Comparison of ENCODE assay signal across 12 cellular contexts in the genomic region with DNA sequence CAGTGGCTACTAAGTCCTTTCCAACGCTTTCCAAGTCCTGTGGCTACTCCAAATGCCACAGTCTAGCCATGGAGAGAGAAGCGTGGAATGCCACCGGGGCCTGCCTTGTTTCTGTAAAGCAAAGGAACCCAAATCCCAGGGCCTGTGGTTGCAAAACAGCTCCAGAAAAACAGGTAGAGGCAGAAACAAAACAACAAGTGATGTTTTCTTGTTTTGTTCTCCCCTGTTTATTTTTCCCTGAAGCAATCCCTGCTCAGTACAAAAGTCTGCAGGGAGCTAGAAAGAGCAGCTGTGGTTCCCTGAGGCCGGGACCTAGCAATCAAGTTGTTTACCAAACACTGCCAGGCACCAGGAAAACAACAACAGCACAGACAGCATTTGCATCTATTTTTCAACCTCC.
DNase-seq lines count a peak whose midpoint lies in the region; ATAC-seq and TF ChIP-seq lines count a peak whose summit lies in the region.
"Had no signal": no experiment of that assay in that cellular context is flagged by ENCODE, and none has a peak within 500 bp of the region (broad histone marks: within the 10 kb centered on the region; RNA-seq: fewer than 3 reads in every experiment).

No MANE protein-coding gene starts in this region.

- WGBS in HUES64: 26% methylated on average over 4 of the region's 4 CpGs
- WGBS in smooth muscle cell (ENCODE audit: low lambda C conversion rate): 29% methylated on average over 4 of the region's 4 CpGs

- H2AFZ ChIP-seq in smooth muscle cell (ENCODE audit: low read depth) (no peak overlapping the region), PC-9 (no peak overlapping the region)

- H3K4me2 ChIP-seq in smooth muscle cell (peak overlapping the region; percentile 82), PC-9 (no peak overlapping the region)

- H3K36me3 ChIP-seq in HUES64 (ENCODE audit: insufficient read depth, low read length) (0 out of 2 replicates have a peak, but pooled peaks cover under 1% of the 10 kb centered on the region), smooth muscle cell (ENCODE audit: low read depth) (no peaks in the 10 kb centered on the region), PC-9 (ENCODE audit: low read depth) (no peaks in the 10 kb centered on the region)
- H3K36me3 ChIP-seq: prostate gland had no signal

- ATAC-seq in left lobe of liver (peak; percentile 21), HG02759 (IDR thresholded peaks at IDR 0.05; ENCODE audit: unreplicated experiment) (no peak), HG02623 (IDR thresholded peaks at IDR 0.05; ENCODE audit: unreplicated experiment) (no peak)

- peaks cover 38% of the 10 kb centered on the region for H3K79me2 ChIP-seq in smooth muscle cell (ENCODE audit: low read depth)
- 0 out of 2 replicates have a peak, but pooled peaks cover 3% of the 10 kb centered on the region for H3K79me2 ChIP-seq in PC-9 (ENCODE audit: low read depth)

- H3K9me3 ChIP-seq in HUES64 (ENCODE audit: insufficient read depth, low read depth, low read length) (no peaks in the 10 kb centered on the region), smooth muscle cell (replicated peaks; ENCODE audit: low read depth) (no peaks in the 10 kb centered on the region), PC-9 (ENCODE audit: insufficient read depth, low read depth) (no peaks in the 10 kb centered on the region)
- H3K9me3 ChIP-seq: prostate gland, testis had no signal

- H3K4me1 ChIP-seq in HUES64 (ENCODE audit: insufficient read depth, low read length) (peaks cover 44% of the 10 kb centered on the region), smooth muscle cell (ENCODE audit: low read depth) (peaks cover 25% of the 10 kb centered on the region), PC-9 (replicated peaks; ENCODE audit: insufficient read depth) (peaks cover 22% of the 10 kb centered on the region)

- POLR2A ChIA-PET in PC-9 (lab: Charles Lee; ENCODE audit: unreplicated experiment): no interaction called here

- CTCF ChIA-PET in PC-9 (lab: Charles Lee): no interaction called here

- no TSS peak for BruUV-seq in PC-9 (replicated peaks; lab: Mats Ljungman, UMichigan)

- H3K27me3 ChIP-seq in HUES64 (ENCODE audit: insufficient read depth, low read length) (no peaks in the 10 kb centered on the region), smooth muscle cell (ENCODE audit: low read depth) (no peaks in the 10 kb centered on the region), PC-9 (ENCODE audit: insufficient read depth, low read depth) (no peaks in the 10 kb centered on the region)
- H3K27me3 ChIP-seq: testis had no signal

- H3K27ac ChIP-seq in HUES64 (ENCODE audit: low read depth, low read length) (peak overlapping the region; percentile 82), smooth muscle cell (ENCODE audit: low read depth) (peak overlapping the region; percentile 98), PC-9 (no peak overlapping the region)
- H3K27ac ChIP-seq: testis had no signal

- H3K4me3 ChIP-seq in HUES64 (ENCODE audit: low read length) (no peak overlapping the region), astrocyte of the spinal cord (ENCODE audit: low read depth, low read length) (no peak overlapping the region), smooth muscle cell (no peak overlapping the region), PC-9 (no peak overlapping the region)
- H3K4me3 ChIP-seq: prostate gland, testis had no signal

- H3F3A ChIP-seq in smooth muscle cell (ENCODE audit: low read depth): peaks cover 9% of the 10 kb centered on the region
- H3F3A ChIP-seq in PC-9 (ENCODE audit: insufficient read depth, low read depth): peaks cover 10% of the 10 kb centered on the region; the same call in 1 of the 2 replicates

- DNase-seq in astrocyte of the spinal cord (ENCODE audit: low read depth, low spot score) (peak; percentile 46), left lobe of liver (ENCODE audit: low spot score) (no peak), smooth muscle cell (lab: John Stamatoyannopoulos, UW; ENCODE audit: unreplicated experiment) (no peak), PC-9 (no peak)
- DNase-seq: activated CD4-positive, alpha-beta T cell treated with anti-CD3 and anti-CD28 coated beads for 1 hour; cerebellar nuclear complex; NCI-H1436 had no signal

- in situ Hi-C loops in astrocyte of the spinal cord (cut with HindIII; ENCODE audit: low sequenced_read_pairs): no loop called here

- H4K20me1 ChIP-seq in smooth muscle cell (ENCODE audit: low read depth) (no peaks in the 10 kb centered on the region), PC-9 (ENCODE audit: insufficient read depth) (no peaks in the 10 kb centered on the region)

- H3K9me2 ChIP-seq in PC-9 (ENCODE audit: insufficient read depth): no peaks in the 10 kb centered on the region

- intact Hi-C loops in PC-9 (cut with micrococcal nuclease; ENCODE audit: unreplicated experiment): loop anchor here (5.0 kb wide), 1 partner anchor 34 kb away; no protein-coding TSS in a partner anchor

- TF ChIP-seq CTCF in astrocyte of the spinal cord (IDR thresholded peaks at IDR 0.05; ENCODE audit: low read depth, low read length) (no peak), smooth muscle cell (IDR thresholded peaks at IDR 0.05; ENCODE audit: borderline replicate concordance, insufficient read depth, poor library complexity, severe bottlenecking) (no peak), PC-9 (conservative IDR thresholded peaks at IDR 0.05) (no peak)

- H3K9ac ChIP-seq in HUES64 (ENCODE audit: low read depth, low read length) (peak overlapping the region; percentile 27), smooth muscle cell (ENCODE audit: low read depth) (peak overlapping the region; percentile 92)
